ENCODE assay signal across 17 cellular contexts in the genomic region with DNA sequence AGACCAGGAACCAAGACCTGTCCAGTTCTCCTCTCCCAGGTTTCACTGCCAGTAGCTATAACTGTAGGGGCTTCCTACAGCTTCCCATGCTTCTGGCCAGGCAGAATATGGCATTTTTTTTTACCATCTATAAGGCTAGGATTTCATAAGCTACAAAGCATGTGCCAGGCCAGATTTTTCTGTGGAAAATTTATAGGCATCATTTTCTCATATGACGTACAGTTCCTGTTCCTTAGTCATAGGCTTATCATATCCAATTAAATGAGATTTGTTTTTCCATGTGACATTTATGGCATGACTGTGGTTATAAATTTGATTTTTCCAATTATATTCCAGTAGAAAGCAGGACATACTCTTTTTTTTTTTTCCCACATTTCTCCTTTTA.
DNase-seq lines count a peak whose midpoint lies in the region; ATAC-seq, FAIRE-seq and TF ChIP-seq lines count a peak whose summit lies in the region.
"Had no signal": no experiment of that assay in that cellular context is flagged by ENCODE, and none has a peak within 500 bp of the region (broad histone marks: within the 10 kb centered on the region; RNA-seq: fewer than 3 reads in every experiment).

No MANE protein-coding gene starts in this region.

- H4K20me1 ChIP-seq in HepG2 (ENCODE audit: insufficient read depth, low read length) = no peaks in the 10 kb centered on the region

- peak overlapping the region; percentile 53 for H3K4me3 Mint-ChIP-seq in Calu3 (ENCODE audit: low read depth, unreplicated experiment)
- H3K4me3 Mint-ChIP-seq in WTC11 = no peak overlapping the region

- TF ChIP-seq POLR2A in HepG2 (IDR thresholded peaks at IDR 0.05; ENCODE audit: insufficient read depth in 1 of 2, low read depth in 2 of 2, low read length in 2 of 2) = no peak

- TF ChIP-seq CTCF in Calu3 (IDR thresholded peaks at IDR 0.05; ENCODE audit: unreplicated experiment) (no peak), RWPE2 (IDR thresholded peaks at IDR 0.05; ENCODE audit: poor library complexity, severe bottlenecking) (no peak), HepG2 (CRISPR knock-in tag; IDR thresholded peaks at IDR 0.05) (no peak), WTC11 (IDR thresholded peaks at IDR 0.05) (no peak)

- H3K36me3 Mint-ChIP-seq in Calu3 (ENCODE audit: insufficient read depth, unreplicated experiment) (no peaks in the 10 kb centered on the region), WTC11 (no peaks in the 10 kb centered on the region)
- H3K36me3 Mint-ChIP-seq: memory B cell had no signal

- H3K4me2 ChIP-seq in HepG2 (ENCODE audit: low read depth, low read length) = peak overlapping the region; percentile 63

- H3K79me2 ChIP-seq in HepG2 (ENCODE audit: insufficient read depth, low read length) = no peaks in the 10 kb centered on the region

- ATAC-seq in HG02798 (IDR thresholded peaks at IDR 0.05; ENCODE audit: poor library complexity, unreplicated experiment) (peak; percentile 25), RWPE2 (ENCODE audit: low read depth) (peak; percentile 41; the same call in 2 of the 3 replicates), HepG2 (no peak; the same call in 2 of the 3 replicates), HG02973 (IDR thresholded peaks at IDR 0.05; ENCODE audit: unreplicated experiment) (no peak), WTC11 (no peak)
- ATAC-seq: body of pancreas had no signal

- H3K27me3 Mint-ChIP-seq in Calu3 (ENCODE audit: unreplicated experiment) = peaks cover 20% of the 10 kb centered on the region
- H3K27me3 Mint-ChIP-seq in WTC11 (ENCODE audit: low read depth) = no peaks in the 10 kb centered on the region

- CTCF ChIA-PET in Calu3 (lab: Charles Lee) (interaction anchor here (1.2 kb wide), 1 partner anchor 11 kb away, joined by 4 read pairs; no protein-coding TSS in a partner anchor), HepG2 (lab: Yijun Ruan, JAX; ENCODE audit: low intra/inter-chr PET ratio, low total read pairs) (no interaction called here), WTC11 (lab: Charles Lee) (no interaction called here)

- H3K4me3 ChIP-seq in RWPE2 (ENCODE audit: severe bottlenecking) = no peak overlapping the region
- peak overlapping the region in 2 of 3 experiments; percentile 44 to 48; a peak in 1 of 6 replicates for H3K4me3 ChIP-seq in HepG2 (replicated peaks in 1 of 3; ENCODE audit: insufficient read depth in 1 of 3, low read depth in 2 of 3, low read length in 3 of 3)
- H3K4me3 ChIP-seq: body of pancreas, dorsolateral prefrontal cortex had no signal

- H3K36me3 ChIP-seq in RWPE2 (ENCODE audit: low read depth) (no peaks in the 10 kb centered on the region), HepG2 (replicated peaks in 1 of 2; ENCODE audit: control insufficient read depth in 1 of 2, insufficient read depth in 2 of 2, low read length in 2 of 2) (no peaks in the 10 kb centered on the region)

- TF ChIP-seq EP300 in HepG2 (IDR thresholded peaks at IDR 0.05; ENCODE audit: low read depth in 2 of 2, low read length in 2 of 2) (no peak), HepG2 (CRISPR knock-in tag; IDR thresholded peaks at IDR 0.05; ENCODE audit: borderline replicate concordance) (no peak)

- intact Hi-C loops in Calu3 (cut with micrococcal nuclease; ENCODE audit: unreplicated experiment) = no loop called here
- intact Hi-C loops in HepG2 (cut with micrococcal nuclease; ENCODE audit: unreplicated experiment) = no loop called here

- no peak for TF ChIP-seq RAD21 in HepG2 (CRISPR knock-in tag; IDR thresholded peaks at IDR 0.05)

- in situ Hi-C loops in HepG2 (cut with HindIII; ENCODE audit: extremely low pct_ligation_motif_present, low pct_unique_long_range_greater_than_20kb) = no loop called here

- H3K9me3 ChIP-seq in RWPE2 (ENCODE audit: severe bottlenecking) = no peaks in the 10 kb centered on the region
- H3K9me3 ChIP-seq in HepG2 (ENCODE audit: low read length) = no peaks in the 10 kb centered on the region
- H3K9me3 ChIP-seq: body of pancreas had no signal

- H2AFZ ChIP-seq in HepG2 (ENCODE audit: low read length) = peak overlapping the region; percentile 16

- H3K27me3 ChIP-seq in RWPE2 (ENCODE audit: insufficient read depth, poor library complexity, severe bottlenecking) = no peaks in the 10 kb centered on the region
- no peaks in the 10 kb centered on the region for H3K27me3 ChIP-seq in HepG2 (ENCODE audit: control insufficient read depth in 1 of 2, insufficient read depth in 2 of 2, low read length in 2 of 2)
- H3K27me3 ChIP-seq: body of pancreas had no signal

- peak overlapping the region; percentile 23 for H3K27ac ChIP-seq in RWPE2 (ENCODE audit: poor library complexity, severe bottlenecking)
- H3K27ac ChIP-seq in HepG2 (ENCODE audit: extremely low read length, insufficient read depth, low read length) = no peak overlapping the region
- H3K27ac ChIP-seq: body of pancreas, dorsolateral prefrontal cortex had no signal

- no peaks in the 10 kb centered on the region for H3K9me3 Mint-ChIP-seq in Calu3 (ENCODE audit: low read depth, unreplicated experiment)
- H3K9me3 Mint-ChIP-seq in WTC11 = peaks cover 13% of the 10 kb centered on the region
- H3K9me3 Mint-ChIP-seq: memory B cell had no signal

- no peak for FAIRE-seq in HepG2 (lab: Jason Lieb, UNC)
- FAIRE-seq: D721Med, TTC549 had no signal

- WGBS in HepG2 (ENCODE audit: low lambda C conversion rate) = 92% methylated on average over 1 of the region's 1 CpG

- no peak overlapping the region for H3K27ac Mint-ChIP-seq in Calu3 (ENCODE audit: unreplicated experiment)
- H3K27ac Mint-ChIP-seq in WTC11 = no peak overlapping the region
- H3K27ac Mint-ChIP-seq: memory B cell had no signal

- POLR2A ChIA-PET in HepG2 (lab: Yijun Ruan, JAX) (no interaction called here), WTC11 (lab: Charles Lee) (no interaction called here)

- BruUV-seq in Calu3 (replicated peaks; lab: Mats Ljungman, UMichigan) = no TSS peak
- no TSS peak for BruUV-seq in HepG2 (replicated peaks; lab: Mats Ljungman, UMichigan)

- peaks cover 11% of the 10 kb centered on the region for H3K4me1 ChIP-seq in RWPE2 (ENCODE audit: insufficient read depth, poor library complexity, severe bottlenecking)
- peaks cover 6% of the 10 kb centered on the region; the same call in 1 of the 2 replicates for H3K4me1 ChIP-seq in HepG2 (ENCODE audit: insufficient read depth, low read length)
- H3K4me1 ChIP-seq: body of pancreas had no signal

- H3K4me1 Mint-ChIP-seq in Calu3 (ENCODE audit: low read depth, unreplicated experiment) (peaks cover 12% of the 10 kb centered on the region), WTC11 (peaks cover 2% of the 10 kb centered on the region; the same call in 1 of the 2 replicates)

- H3K9ac ChIP-seq in HepG2 (ENCODE audit: insufficient read depth, low read depth, low read length) = no peak overlapping the region

- no peak for DNase-seq in Calu3
- no peak for DNase-seq in RWPE2 (ENCODE audit: low spot score)
- no peak for DNase-seq in HepG2 (ENCODE audit: low spot score)
- DNase-seq in DMS 273 treated with DMSO at 0.1 percent for 48 hours (lab: John Stamatoyannopoulos, UW) = no peak
- no peak for DNase-seq in WTC11 (ENCODE audit: low spot score)
- no peak for DNase-seq in hepatic stellate cell (ENCODE audit: low spot score)
- DNase-seq: activated CD8-positive, alpha-beta memory T cell treated with anti-CD3 and anti-CD28 coated beads for 24 hours; body of pancreas; dorsolateral prefrontal cortex; NCI-H1694; NCI-H526; SHP77 treated with DMSO at 0.1 percent for 48 hours had no signal

TF ChIP-seq in HepG2, 621 proteins besides CTCF, POLR2A, EP300 and RAD21 (continues in another document):
- no peak for TF ChIP-seq HMG20B (CRISPR knock-in tag; conservative IDR thresholded peaks at IDR 0.05)
- no peak for TF ChIP-seq RAD51 (IDR thresholded peaks at IDR 0.05; ENCODE audit: borderline replicate concordance)
- TF ChIP-seq PLSCR1 (CRISPR knock-in tag; IDR thresholded peaks at IDR 0.05; ENCODE audit: borderline replicate concordance) = no peak
- no peak for TF ChIP-seq GLI4 (CRISPR knock-in tag; IDR thresholded peaks at IDR 0.05; ENCODE audit: borderline replicate concordance)
- TF ChIP-seq KMT2B (CRISPR knock-in tag; IDR thresholded peaks at IDR 0.05) = no peak
- TF ChIP-seq KDM6A (CRISPR knock-in tag; IDR thresholded peaks at IDR 0.05; ENCODE audit: low read depth) = no peak

TF ChIP-seq in WTC11, 78 proteins besides CTCF, POLR2A, EP300 and RAD21:
- TF ChIP-seq, protein P1, sequence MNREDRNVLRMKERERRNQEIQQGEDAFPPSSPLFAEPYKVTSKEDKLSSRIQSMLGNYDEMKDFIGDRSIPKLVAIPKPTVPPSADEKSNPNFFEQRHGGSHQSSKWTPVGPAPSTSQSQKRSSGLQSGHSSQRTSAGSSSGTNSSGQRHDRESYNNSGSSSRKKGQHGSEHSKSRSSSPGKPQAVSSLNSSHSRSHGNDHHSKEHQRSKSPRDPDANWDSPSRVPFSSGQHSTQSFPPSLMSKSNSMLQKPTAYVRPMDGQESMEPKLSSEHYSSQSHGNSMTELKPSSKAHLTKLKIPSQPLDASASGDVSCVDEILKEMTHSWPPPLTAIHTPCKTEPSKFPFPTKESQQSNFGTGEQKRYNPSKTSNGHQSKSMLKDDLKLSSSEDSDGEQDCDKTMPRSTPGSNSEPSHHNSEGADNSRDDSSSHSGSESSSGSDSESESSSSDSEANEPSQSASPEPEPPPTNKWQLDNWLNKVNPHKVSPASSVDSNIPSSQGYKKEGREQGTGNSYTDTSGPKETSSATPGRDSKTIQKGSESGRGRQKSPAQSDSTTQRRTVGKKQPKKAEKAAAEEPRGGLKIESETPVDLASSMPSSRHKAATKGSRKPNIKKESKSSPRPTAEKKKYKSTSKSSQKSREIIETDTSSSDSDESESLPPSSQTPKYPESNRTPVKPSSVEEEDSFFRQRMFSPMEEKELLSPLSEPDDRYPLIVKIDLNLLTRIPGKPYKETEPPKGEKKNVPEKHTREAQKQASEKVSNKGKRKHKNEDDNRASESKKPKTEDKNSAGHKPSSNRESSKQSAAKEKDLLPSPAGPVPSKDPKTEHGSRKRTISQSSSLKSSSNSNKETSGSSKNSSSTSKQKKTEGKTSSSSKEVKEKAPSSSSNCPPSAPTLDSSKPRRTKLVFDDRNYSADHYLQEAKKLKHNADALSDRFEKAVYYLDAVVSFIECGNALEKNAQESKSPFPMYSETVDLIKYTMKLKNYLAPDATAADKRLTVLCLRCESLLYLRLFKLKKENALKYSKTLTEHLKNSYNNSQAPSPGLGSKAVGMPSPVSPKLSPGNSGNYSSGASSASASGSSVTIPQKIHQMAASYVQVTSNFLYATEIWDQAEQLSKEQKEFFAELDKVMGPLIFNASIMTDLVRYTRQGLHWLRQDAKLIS (CRISPR knock-in tag; IDR thresholded peaks at IDR 0.05; ENCODE audit: borderline replicate concordance) = no peak
- TF ChIP-seq ZNF219 (CRISPR knock-in tag; IDR thresholded peaks at IDR 0.05; ENCODE audit: borderline replicate concordance) = no peak
- no peak for TF ChIP-seq ZNF671 (CRISPR knock-in tag; IDR thresholded peaks at IDR 0.05)

Comparison
In these comparisons a context has a peak if more than half of its experiments do, and no peak if none do; other contexts are left out.
1. ATAC-seq: peak in HG02798 (single experiment) and RWPE2 (single experiment); none in HepG2 (single experiment), HG02973 (single experiment) and WTC11 (single experiment).